In the genomic region with DNA sequence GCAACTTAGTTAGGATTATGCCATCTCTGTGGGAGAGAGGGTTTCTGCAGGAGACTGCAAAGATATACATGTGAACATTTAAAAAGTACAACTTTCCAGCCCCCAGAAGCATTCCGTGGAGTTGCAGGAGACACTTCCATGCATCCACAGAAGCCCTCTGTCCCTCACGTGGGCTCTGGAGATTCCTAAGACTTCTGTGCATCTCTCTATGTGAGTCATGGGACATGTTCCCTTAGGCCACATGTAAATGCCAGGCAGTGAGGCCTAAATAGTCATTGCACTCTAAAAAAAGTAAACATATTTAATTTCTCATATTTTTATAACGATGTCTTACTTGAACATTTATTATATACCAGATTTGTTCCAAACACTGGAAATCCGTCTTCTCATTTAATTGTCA, we compare ENCODE assay signal across 20 cellular contexts.
A peak's percentile ranks its signal among the peaks of the same experiment; 100 is the strongest.
DNase-seq lines count a peak whose midpoint lies in the region; ATAC-seq, FAIRE-seq and TF ChIP-seq lines count a peak whose summit lies in the region.
"Had no signal": no experiment of that assay in that cellular context is flagged by ENCODE, and none has a peak within 500 bp of the region (broad histone marks: within the 10 kb centered on the region; RNA-seq: fewer than 3 reads in every experiment).

No MANE protein-coding gene starts in this region.

- H3K36me3 Mint-ChIP-seq in glutamatergic neuron (ENCODE audit: unreplicated experiment) (no peaks in the 10 kb centered on the region), mesothelial cell of epicardium (peaks cover 3% of the 10 kb centered on the region)
- H3K36me3 Mint-ChIP-seq in stimulated activated memory B cell treated with anti-CD40 and anti-IgM and Interleukin-4, amounts not matched to agents 10 μg/mL and 1 μg/mL and 100 μg/mL, for 72 hours: no peaks in the 10 kb centered on the region

- peak overlapping the region in 1 of 2 donors; percentile 11 for H3K27ac ChIP-seq in uterus
- H3K27ac ChIP-seq: epithelial cell of prostate had no signal

- H3K36me3 ChIP-seq in bronchial epithelial cell (ENCODE audit: control insufficient read depth, insufficient read depth, low read length): no peaks in the 10 kb centered on the region
- no peaks in the 10 kb centered on the region for H3K36me3 ChIP-seq in uterus

- H3K4me1 Mint-ChIP-seq in glutamatergic neuron (ENCODE audit: low read depth, unreplicated experiment) (peaks cover 88% of the 10 kb centered on the region), mesothelial cell of epicardium (peaks cover 22% of the 10 kb centered on the region)
- no peaks in the 10 kb centered on the region for H3K4me1 Mint-ChIP-seq in stimulated activated memory B cell treated with anti-CD40 and anti-IgM and Interleukin-4, amounts not matched to agents 10 μg/mL and 1 μg/mL and 100 μg/mL, for 72 hours

- FAIRE-seq in bronchial epithelial cell (lab: Jason Lieb, UNC): no peak

- H3K4me1 ChIP-seq in uterus: peaks cover 0 to 7% of the 10 kb centered on the region in 2 donors

- DNase-seq in Daoy (ENCODE audit: low read depth) (peak; percentile 25), M059J (ENCODE audit: low read depth) (peak; percentile 77), bronchial epithelial cell (ENCODE audit: low read depth) (peak; percentile 27), glutamatergic neuron (no peak), mesothelial cell of epicardium (ENCODE audit: low spot score in 2 of 2, unreplicated experiment in 2 of 2) (no peak), KG1 (lab: John Stamatoyannopoulos, UW) (no peak), uterus (no peak)
- DNase-seq: activated CD8-positive, alpha-beta T cell treated with anti-CD3 and anti-CD28 coated beads for 36 hours; activated naive CD4-positive, alpha-beta T cell treated with Interleukin-2 at 50 U/mL for 16 hours; central memory CD4-positive, alpha-beta T cell; GF-D8; H9; KBM-7; NCI-H146; NCI-H526 treated with DMSO at 0.1 percent for 48 hours; retina; RPMI8226 had no signal

- peaks cover 43% of the 10 kb centered on the region for H3K27me3 Mint-ChIP-seq in glutamatergic neuron (ENCODE audit: unreplicated experiment)
- H3K27me3 Mint-ChIP-seq in stimulated activated memory B cell treated with anti-CD40 and anti-IgM and Interleukin-4, amounts not matched to agents 10 μg/mL and 1 μg/mL and 100 μg/mL, for 72 hours: peaks cover 51% of the 10 kb centered on the region
- peaks cover 9% of the 10 kb centered on the region for H3K27me3 Mint-ChIP-seq in mesothelial cell of epicardium (ENCODE audit: low read depth)

- H3K27ac Mint-ChIP-seq in glutamatergic neuron (ENCODE audit: unreplicated experiment) (peak overlapping the region; percentile 99), mesothelial cell of epicardium (no peak overlapping the region)
- no peak overlapping the region for H3K27ac Mint-ChIP-seq in stimulated activated memory B cell treated with anti-CD40 and anti-IgM and Interleukin-4, amounts not matched to agents 10 μg/mL and 1 μg/mL and 100 μg/mL, for 72 hours
- H3K27ac Mint-ChIP-seq: activated CD8-positive, alpha-beta T cell treated with anti-CD3 and anti-CD28 coated beads for 36 hours had no signal

- H3K4me3 Mint-ChIP-seq in glutamatergic neuron (ENCODE audit: unreplicated experiment) (peak overlapping the region; percentile 88), mesothelial cell of epicardium (no peak overlapping the region)
- H3K4me3 Mint-ChIP-seq in stimulated activated memory B cell treated with anti-CD40 and anti-IgM and Interleukin-4, amounts not matched to agents 10 μg/mL and 1 μg/mL and 100 μg/mL, for 72 hours: no peak overlapping the region
- H3K4me3 Mint-ChIP-seq: activated CD8-positive, alpha-beta T cell treated with anti-CD3 and anti-CD28 coated beads for 36 hours; H9 had no signal

- TF ChIP-seq CTCF in bronchial epithelial cell (IDR thresholded peaks at IDR 0.05; ENCODE audit: insufficient read depth, low read length, severe bottlenecking) (no peak), glutamatergic neuron (IDR thresholded peaks at IDR 0.05; ENCODE audit: partially characterized antibody, unreplicated experiment) (no peak), mesothelial cell of epicardium (IDR thresholded peaks at IDR 0.05; ENCODE audit: unreplicated experiment) (no peak), uterus (IDR thresholded peaks at IDR 0.05) (no peak)

- no peak for ATAC-seq in stimulated activated memory B cell treated with anti-CD40 and anti-IgM and Interleukin-4, amounts not matched to agents 10 μg/mL and 1 μg/mL and 100 μg/mL, for 72 hours
- ATAC-seq: activated CD4-positive, CD25-positive, alpha-beta regulatory T cell treated with anti-CD3 and anti-CD28 coated beads, Interleukin-2, amount 50 U/mL, for 24 hours; activated CD8-positive, alpha-beta T cell treated with anti-CD3 and anti-CD28 coated beads for 36 hours had no signal

- no peak for TF ChIP-seq POLR2A in uterus (IDR thresholded peaks at IDR 0.05)

- H3K9me3 Mint-ChIP-seq in glutamatergic neuron (ENCODE audit: unreplicated experiment): peaks cover 48% of the 10 kb centered on the region
- no peaks in the 10 kb centered on the region for H3K9me3 Mint-ChIP-seq in stimulated activated memory B cell treated with anti-CD40 and anti-IgM and Interleukin-4, amounts not matched to agents 10 μg/mL and 1 μg/mL and 100 μg/mL, for 72 hours
- H3K9me3 Mint-ChIP-seq in mesothelial cell of epicardium: no peaks in the 10 kb centered on the region
- H3K9me3 Mint-ChIP-seq: activated CD8-positive, alpha-beta T cell treated with anti-CD3 and anti-CD28 coated beads for 36 hours; H9 had no signal

- intact Hi-C loops in uterus (cut with DNase I; ENCODE audit: low total_unique reads): no loop called here

- H3K9me3 ChIP-seq in uterus: no peaks in the 10 kb centered on the region

- no peaks in the 10 kb centered on the region for H3K27me3 ChIP-seq in bronchial epithelial cell (ENCODE audit: control insufficient read depth, insufficient read depth, low read length)
- H3K27me3 ChIP-seq in uterus: no peaks in the 10 kb centered on the region

- H3K4me3 ChIP-seq in bronchial epithelial cell (ENCODE audit: low read depth, low read length): no peak overlapping the region
- H3K4me3 ChIP-seq in uterus: no peak overlapping the region

Comparison
In these comparisons a context has a peak if more than half of its experiments do, and no peak if none do; other contexts are left out.
1. DNase-seq: peak in Daoy (single experiment), M059J (single experiment) and bronchial epithelial cell (single experiment); none in glutamatergic neuron (single experiment), mesothelial cell of epicardium (0 of 2), KG1 (single experiment) and uterus (0 of 2).